In the genomic region with DNA sequence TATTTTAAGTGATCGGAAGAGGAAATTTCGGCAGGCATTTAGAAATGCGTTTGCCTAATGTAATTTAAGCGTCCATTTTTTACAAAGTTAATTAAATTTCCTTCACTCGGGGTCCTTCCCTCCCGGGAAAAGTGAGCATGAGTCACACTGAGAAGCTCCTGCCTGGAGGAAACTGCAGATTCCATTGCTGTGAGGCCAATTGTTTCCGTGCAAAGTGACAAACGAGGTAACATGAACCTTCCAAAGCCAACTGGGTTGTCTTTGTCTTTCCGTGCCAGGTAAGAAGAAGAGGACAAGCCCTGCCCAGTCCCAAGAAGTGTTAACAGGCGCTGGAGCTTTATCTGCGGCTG, we compare ENCODE assay signal across 9 cellular contexts.
A peak's percentile ranks its signal among the peaks of the same experiment; 100 is the strongest.
DNase-seq lines count a peak whose midpoint lies in the region; ATAC-seq, FAIRE-seq and TF ChIP-seq lines count a peak whose summit lies in the region.
"Had no signal": no experiment of that assay in that cellular context is flagged by ENCODE, and none has a peak within 500 bp of the region (broad histone marks: within the 10 kb centered on the region; RNA-seq: fewer than 3 reads in every experiment).

No MANE protein-coding gene starts in this region.

- TF ChIP-seq CTCF in heart right ventricle (IDR thresholded peaks at IDR 0.05) (no peak), progenitor cell of endocrine pancreas (IDR thresholded peaks at IDR 0.05; ENCODE audit: unreplicated experiment) (no peak)

- H3K4me3 Mint-ChIP-seq in progenitor cell of endocrine pancreas (ENCODE audit: low read depth): peak overlapping the region; percentile 67
- H3K4me3 Mint-ChIP-seq in activated CD4-positive, alpha-beta memory T cell treated with anti-CD3 and anti-CD28 coated beads for 36 hours: no peak overlapping the region

- H3K4me1 Mint-ChIP-seq in progenitor cell of endocrine pancreas (ENCODE audit: low read depth): peaks cover 18% of the 10 kb centered on the region
- H3K4me1 Mint-ChIP-seq in activated CD4-positive, alpha-beta memory T cell treated with anti-CD3 and anti-CD28 coated beads for 36 hours (ENCODE audit: low read depth): peaks cover 4% of the 10 kb centered on the region

- peaks cover 13% of the 10 kb centered on the region for H3K27me3 Mint-ChIP-seq in progenitor cell of endocrine pancreas
- H3K27me3 Mint-ChIP-seq in activated CD4-positive, alpha-beta memory T cell treated with anti-CD3 and anti-CD28 coated beads for 36 hours: peaks cover 31% of the 10 kb centered on the region

- H3K27ac Mint-ChIP-seq in progenitor cell of endocrine pancreas: peak overlapping the region; percentile 59
- H3K27ac Mint-ChIP-seq in activated CD4-positive, alpha-beta memory T cell treated with anti-CD3 and anti-CD28 coated beads for 36 hours: no peak overlapping the region

- peak overlapping the region; percentile 36 to 61 (median 54) for H3K4me3 ChIP-seq in heart right ventricle

- CTCF ChIA-PET in activated CD4-positive, alpha-beta memory T cell treated with anti-CD3 and anti-CD28 coated beads for 36 hours (lab: Charles Lee): no interaction called here

- H3K9me3 ChIP-seq in heart right ventricle: no peaks in the 10 kb centered on the region

- 8 to 9% methylated on average over 11 of the region's 11 CpGs for WGBS in heart right ventricle, 2 donors

- FAIRE-seq in frontal cortex (lab: Jason Lieb, UNC): no peak

- POLR2A ChIA-PET in activated CD4-positive, alpha-beta memory T cell treated with anti-CD3 and anti-CD28 coated beads for 36 hours (lab: Charles Lee): no interaction called here

- intact Hi-C loops in heart right ventricle (cut with DNase I): loop anchor here in 4 of 10 donors (2.0 to 10.0 kb wide), 3 partner anchors 172 to 386 kb away; a partner anchor contains a TSS
- intact Hi-C loops in activated CD4-positive, alpha-beta memory T cell treated with anti-CD3 and anti-CD28 coated beads for 36 hours (cut with micrococcal nuclease): no loop called here

- H3K36me3 ChIP-seq in heart right ventricle: no peaks in the 10 kb centered on the region

- peaks cover 0 to 45% (median 18%) of the 10 kb centered on the region in 9 donors for H3K4me1 ChIP-seq in heart right ventricle

- no peaks in the 10 kb centered on the region for H3K36me3 Mint-ChIP-seq in progenitor cell of endocrine pancreas (ENCODE audit: insufficient read depth)
- no peaks in the 10 kb centered on the region for H3K36me3 Mint-ChIP-seq in activated CD4-positive, alpha-beta memory T cell treated with anti-CD3 and anti-CD28 coated beads for 36 hours

- peak; percentile 31 for DNase-seq in DMS53 treated with DMSO at 0.1 percent for 48 hours (lab: John Stamatoyannopoulos, UW; ENCODE audit: unreplicated experiment)
- DNase-seq in SW480 (ENCODE audit: low spot score): peak; percentile 36
- DNase-seq in heart right ventricle: no peak
- no peak for DNase-seq in progenitor cell of endocrine pancreas (ENCODE audit: low spot score, unreplicated experiment)
- no peak for DNase-seq in cerebellum (ENCODE audit: low spot score)
- no peak for DNase-seq in frontal cortex (ENCODE audit: low spot score in 2 of 2)
- DNase-seq in activated CD4-positive, alpha-beta memory T cell treated with anti-CD3 and anti-CD28 coated beads for 36 hours: no peak
- DNase-seq: activated effector memory CD4-positive, alpha-beta T cell treated with Interleukin-2 at 50 U/mL for 16 hours had no signal

- H3K27me3 ChIP-seq in heart right ventricle: peaks cover 0 to 40% (median 0%) of the 10 kb centered on the region in 7 donors

- ATAC-seq in heart right ventricle (peak in 6 of 8 donors; percentile 22 to 65 (median 54)), HG02970 (IDR thresholded peaks at IDR 0.05; ENCODE audit: low FRiP score, unreplicated experiment) (no peak)

- H3K9me3 Mint-ChIP-seq in progenitor cell of endocrine pancreas (ENCODE audit: low read depth): no peaks in the 10 kb centered on the region
- H3K9me3 Mint-ChIP-seq in activated CD4-positive, alpha-beta memory T cell treated with anti-CD3 and anti-CD28 coated beads for 36 hours: no peaks in the 10 kb centered on the region

- H3K27ac ChIP-seq in heart right ventricle: peak overlapping the region; percentile 66 to 93 (median 81)

Comparison
In these comparisons a context has a peak if more than half of its experiments do, and no peak if none do; other contexts are left out.
1. DNase-seq: peak in DMS53 treated with DMSO at 0.1 percent for 48 hours (single experiment) and SW480 (single experiment); none in heart right ventricle (0 of 2), progenitor cell of endocrine pancreas (single experiment), cerebellum (single experiment), frontal cortex (0 of 2) and activated CD4-positive, alpha-beta memory T cell treated with anti-CD3 and anti-CD28 coated beads for 36 hours (single experiment).